In genomic region chr21:44900559-44901251, GRCh38 we compare ENCODE assay signal across 17 cellular contexts. TPM values are rescaled to one million over a fixed set of nuclear protein-coding genes. Genes with fewer than 3 reads are reported as not detected.
A peak's percentile ranks its signal among the peaks of the same experiment; 100 is the strongest.
DNase-seq lines count a peak whose midpoint lies in the region; ATAC-seq, FAIRE-seq and TF ChIP-seq lines count a peak whose summit lies in the region.
"Had no signal": no experiment of that assay in that cellular context is flagged by ENCODE, and none has a peak within 500 bp of the region (broad histone marks: within the 10 kb centered on the region; RNA-seq: fewer than 3 reads in every experiment).

No MANE protein-coding gene starts in this region.

- H3K18ac ChIP-seq in H1 (ENCODE audit: extremely low read depth, low read length), result no peak overlapping the region

- POLR2A ChIA-PET in H1 (lab: Charles Lee; ENCODE audit: partially characterized antibody), result no interaction called here

- no peak for TF ChIP-seq RAD21 in H1 (IDR thresholded peaks at IDR 0.05 in 1 of 2, conservative IDR thresholded peaks at IDR 0.05 in 1 of 2; ENCODE audit: low read depth in 2 of 2, low read length in 2 of 2)

- H3K9me3 Mint-ChIP-seq in activated T-cell treated with anti-CD3 and anti-CD28 coated beads, Interleukin-2, amount 50 U/mL, for 24 hours, result no peaks in the 10 kb centered on the region

- H3K14ac ChIP-seq in H1 (ENCODE audit: insufficient read length), result no peak overlapping the region

- peak overlapping the region; percentile 38; the same call in 1 of the 2 replicates for H3K27ac ChIP-seq in C4-2B
- no peak overlapping the region for H3K27ac ChIP-seq in H1 (ENCODE audit: low read depth, low read length)
- H3K27ac ChIP-seq: KMS-11, PC-9 had no signal

- no peak overlapping the region for H3K9ac ChIP-seq in H1 (replicated peaks in 1 of 4; ENCODE audit: extremely low read depth in 1 of 4, low read depth in 3 of 4, low read length in 3 of 4)
- H3K9ac ChIP-seq: KMS-11 had no signal

- H4K8ac ChIP-seq in H1 (ENCODE audit: extremely low read depth, insufficient read depth, low read length), result no peak overlapping the region; the same call in 1 of the 2 replicates

- TF ChIP-seq CTCF in C4-2B (conservative IDR thresholded peaks at IDR 0.05) (no peak), H1 (IDR thresholded peaks at IDR 0.05; ENCODE audit: control extremely low read depth in 1 of 3, insufficient read depth in 1 of 3, low read depth in 1 of 3, low read length in 3 of 3) (no peak)

- H3K9me3 ChIP-seq in H1 (ENCODE audit: insufficient read depth in 2 of 2, low read depth in 1 of 2, low read length in 1 of 2), result no peaks in the 10 kb centered on the region; a peak in 1 of 4 replicates

- 92% methylated on average over 23 of the region's 28 CpGs; no CpG with 5 or more reads in 1 of the 2 experiments for WGBS in H1 (ENCODE audit: extremely low coverage in 1 of 2, insufficient coverage in 1 of 2, insufficient read length in 1 of 2, insufficient replicate concordance in 2 of 2, low coverage in 1 of 2, low lambda C conversion rate in 2 of 2, missing lambda C conversion rate in 1 of 2), 2 experiments

- no peaks in the 10 kb centered on the region; a peak in 1 of 8 replicates for H3K36me3 ChIP-seq in H1 (ENCODE audit: control insufficient read depth in 2 of 4, insufficient read depth in 4 of 4, low read length in 3 of 4)

- FAIRE-seq in H1 (lab: Jason Lieb, UNC), result no peak
- FAIRE-seq: HepG2 had no signal

- H3K27me3 Mint-ChIP-seq in activated T-cell treated with anti-CD3 and anti-CD28 coated beads, Interleukin-2, amount 50 U/mL, for 24 hours, result no peaks in the 10 kb centered on the region

- H3K4me1 ChIP-seq in H1 (replicated peaks in 1 of 4; ENCODE audit: control insufficient read depth in 3 of 4, insufficient read depth in 4 of 4, low read length in 3 of 4), result peaks cover 0 to 4% (median 2%) of the 10 kb centered on the region in 4 experiments; a peak in 2 of 7 replicates

- no peak for TF ChIP-seq POLR2A in H1 (IDR thresholded peaks at IDR 0.05; ENCODE audit: control extremely low read depth in 1 of 2, low read depth in 2 of 2, low read length in 2 of 2)

- H3K27me3 ChIP-seq in H1 (replicated peaks in 1 of 4; ENCODE audit: control insufficient read depth in 3 of 4, extremely low read depth in 1 of 4, insufficient read depth in 3 of 4, low read length in 3 of 4), result peaks cover 0 to 2% (median 0%) of the 10 kb centered on the region in 4 experiments; a peak in 1 of 7 replicates

- no peak overlapping the region for H2AK5ac ChIP-seq in H1 (ENCODE audit: low read depth, low read length)

- no peaks in the 10 kb centered on the region for H3K79me2 ChIP-seq in H1 (ENCODE audit: control insufficient read depth in 1 of 2, insufficient read depth in 2 of 2, low read length in 2 of 2)

- no peak overlapping the region for H4K91ac ChIP-seq in H1 (replicated peaks; ENCODE audit: insufficient read length, low read length)

- no peak overlapping the region for H4K5ac ChIP-seq in H1 (ENCODE audit: insufficient read length, low read depth, low read length)

- intact Hi-C loops in posterior vena cava (cut with DNase I), result no loop called here

- no peak for ATAC-seq in HG03280 (IDR thresholded peaks at IDR 0.05; ENCODE audit: unreplicated experiment)
- ATAC-seq in HG02588 (IDR thresholded peaks at IDR 0.05; ENCODE audit: unreplicated experiment), result no peak
- ATAC-seq: HepG2 had no signal

- DNase-seq in activated T-cell treated with anti-CD3 and anti-CD28 coated beads, Interleukin-2, amount 50 U/mL, for 24 hours, result no peak
- DNase-seq in activated T-cell treated with anti-CD3 and anti-CD28 coated beads for 4 hours (no peak), H1 (ENCODE audit: low read depth in 1 of 2, low spot score in 2 of 2) (no peak), posterior vena cava (ENCODE audit: low spot score) (peak; percentile 71), GM19240 (ENCODE audit: insufficient read length, low spot score) (no peak)
- DNase-seq: DMS53, NCI-H1048, NCI-H146, NCI-H2081 treated with DMSO at 0.1 percent for 48 hours, NCI-H510A, NCI-H82, PC-9 had no signal

- H2BK15ac ChIP-seq in H1 (ENCODE audit: low read length), result 0 out of 2 replicates have a peak overlapping the region, but pooled peaks have one; percentile 95

- H3K4me3 Mint-ChIP-seq in activated T-cell treated with anti-CD3 and anti-CD28 coated beads, Interleukin-2, amount 50 U/mL, for 24 hours, result no peak overlapping the region

- no peak overlapping the region for H3K23ac ChIP-seq in H1 (ENCODE audit: insufficient read length)

- H3K56ac ChIP-seq in H1 (replicated peaks; ENCODE audit: insufficient read length, low read depth, low read length), result no peak overlapping the region

- peaks cover 96% of the 10 kb centered on the region for H3K36me3 Mint-ChIP-seq in activated T-cell treated with anti-CD3 and anti-CD28 coated beads, Interleukin-2, amount 50 U/mL, for 24 hours (ENCODE audit: low read depth)

- no peak overlapping the region for H3K4me3 ChIP-seq in H1 (ENCODE audit: extremely low read depth in 1 of 4, insufficient read depth in 2 of 4, low read depth in 3 of 4, low read length in 4 of 4)
- H3K4me3 ChIP-seq: PC-9 had no signal

- peak overlapping the region; percentile 80; the same call in 1 of the 2 replicates for H2BK12ac ChIP-seq in H1 (ENCODE audit: low read depth, low read length)

- H3K79me1 ChIP-seq in H1 (ENCODE audit: low read depth, low read length), result no peaks in the 10 kb centered on the region

- H3K4me1 Mint-ChIP-seq in activated T-cell treated with anti-CD3 and anti-CD28 coated beads, Interleukin-2, amount 50 U/mL, for 24 hours (ENCODE audit: low read depth), result peaks cover 11% of the 10 kb centered on the region

- no peak overlapping the region for H2BK5ac ChIP-seq in H1 (ENCODE audit: low read depth, low read length)

- peak overlapping the region; percentile 60 for H3K27ac Mint-ChIP-seq in activated T-cell treated with anti-CD3 and anti-CD28 coated beads, Interleukin-2, amount 50 U/mL, for 24 hours

- H2BK120ac ChIP-seq in H1 (replicated peaks; ENCODE audit: low read depth, low read length), result no peak overlapping the region

- H3K4me2 ChIP-seq in H1 (ENCODE audit: insufficient read depth in 1 of 2, low read depth in 2 of 2, low read length in 2 of 2), result no peak overlapping the region
- H3K4me2 ChIP-seq: KMS-11, PC-9 had no signal

- CTCF ChIA-PET in H1 (lab: Charles Lee; ENCODE audit: partially characterized antibody), result interaction anchor here (0.9 to 1.3 kb wide), 3 partner anchors 8 to 49 kb away, joined by 3 to 9 read pairs (median 3); no protein-coding TSS in a partner anchor

- TF ChIP-seq EP300 in H1 (IDR thresholded peaks at IDR 0.05; ENCODE audit: borderline replicate concordance in 1 of 2, low read depth in 2 of 2, low read length in 2 of 2), result no peak

- peaks cover 6% of the 10 kb centered on the region; the same call in 1 of the 2 replicates for H3K23me2 ChIP-seq in H1 (ENCODE audit: low read depth, low read length)

- no peak overlapping the region for H2AFZ ChIP-seq in H1 (ENCODE audit: low read length)
- H2AFZ ChIP-seq: PC-9 had no signal

- H2BK20ac ChIP-seq in H1 (ENCODE audit: low read length), result no peak overlapping the region

- H3K4ac ChIP-seq in H1 (replicated peaks; ENCODE audit: insufficient read length, low read depth, low read length), result no peak overlapping the region

- peaks cover 0 to 13% of the 10 kb centered on the region in 2 experiments for H4K20me1 ChIP-seq in H1 (replicated peaks in 1 of 2; ENCODE audit: control insufficient read depth in 1 of 2, insufficient read depth in 2 of 2, low read length in 2 of 2)

TF ChIP-seq in H1, 55 proteins besides CTCF, POLR2A, EP300 and RAD21 (continues in another document):
- no peak for TF ChIP-seq TCF12 (IDR thresholded peaks at IDR 0.05; ENCODE audit: low read depth, low read length)

RNA-seq across cellular contexts. Expression of gene ITGB2, which starts 20.0 kb away (rescaled TPM):
- 0.24 and 0.36 TPM in 2 replicates for total RNA-seq in H1 (2021; fragmentation: NEBNext Ultra II Directional; extraction: Animal tissue kit (Norgen Biotek cat#: 25700))
- 0.63 and 0.89 TPM in 2 replicates for polyA plus RNA-seq in H1 (2011; rRNA removed)
- 0.76 TPM for polyA plus RNA-seq in H1 (2011; cell fraction: cytosol; rRNA removed)
- 1.6 TPM for polyA plus RNA-seq in H1 (2011; cell fraction: nucleus; rRNA removed)
- polyA plus RNA-seq in H1 (2012, experiment 1 of 2), result 0.40 to 0.58 TPM (median 0.48 TPM) in 4 replicates
- polyA plus RNA-seq in H1 (2012, experiment 2 of 2), result 0.49 TPM
- polyA plus RNA-seq in H1 (2013, experiment 1 of 2), result 0.26 TPM
- polyA plus RNA-seq in H1 (2013, experiment 2 of 2), result 0.52 TPM
- 0.25 and 0.27 TPM in 2 replicates for polyA minus RNA-seq in H1 (2011; rRNA and poly(A)+ RNA removed)
- polyA minus RNA-seq in H1 (2011; cell fraction: cytosol; rRNA and poly(A)+ RNA removed), result not detected
- 0.70 TPM for polyA minus RNA-seq in H1 (2011; cell fraction: nucleus; rRNA and poly(A)+ RNA removed)
- 100 to 1,000 TPM in 1 of 2 donors, 10 to 100 TPM in 1; 47.9 to 122 TPM for total RNA-seq in posterior vena cava

RNA-seq across cellular contexts. Expression of gene PTTG1IP, which starts 27.2 kb away (rescaled TPM):
- total RNA-seq in H1 (2021; fragmentation: NEBNext Ultra II Directional; extraction: Animal tissue kit (Norgen Biotek cat#: 25700)), result 124 and 130 TPM in 2 replicates
- polyA plus RNA-seq in H1 (2011; rRNA removed), result 88.9 and 90.8 TPM in 2 replicates
- 98.5 TPM for polyA plus RNA-seq in H1 (2011; cell fraction: cytosol; rRNA removed)
- polyA plus RNA-seq in H1 (2011; cell fraction: nucleus; rRNA removed), result 76.0 TPM
- 76.4 to 95.3 TPM (median 87.0 TPM) in 4 replicates for polyA plus RNA-seq in H1 (2012, experiment 1 of 2)
- polyA plus RNA-seq in H1 (2012, experiment 2 of 2), result 117 TPM
- 140 TPM for polyA plus RNA-seq in H1 (2013, experiment 1 of 2)
- 172 TPM for polyA plus RNA-seq in H1 (2013, experiment 2 of 2)
- polyA minus RNA-seq in H1 (2011; rRNA and poly(A)+ RNA removed), result 63.7 and 69.2 TPM in 2 replicates
- 110 TPM for polyA minus RNA-seq in H1 (2011; cell fraction: cytosol; rRNA and poly(A)+ RNA removed)
- polyA minus RNA-seq in H1 (2011; cell fraction: nucleus; rRNA and poly(A)+ RNA removed), result 39.1 TPM
- total RNA-seq in posterior vena cava, result 100 to 1,000 TPM; 202 to 246 TPM

RNA-seq across cellular contexts. Expression of gene SLX9, which starts 39.1 kb away (rescaled TPM):
- 57.3 and 64.1 TPM in 2 replicates for total RNA-seq in H1 (2021; fragmentation: NEBNext Ultra II Directional; extraction: Animal tissue kit (Norgen Biotek cat#: 25700))
- 17.7 and 34.6 TPM in 2 replicates for polyA plus RNA-seq in H1 (2011; rRNA removed)
- 43.7 TPM for polyA plus RNA-seq in H1 (2011; cell fraction: cytosol; rRNA removed)
- 28.5 TPM for polyA plus RNA-seq in H1 (2011; cell fraction: nucleus; rRNA removed)
- polyA plus RNA-seq in H1 (2012, experiment 1 of 2), result 20.8 to 42.4 TPM (median 39.1 TPM) in 4 replicates
- polyA plus RNA-seq in H1 (2012, experiment 2 of 2), result 28.1 TPM
- 28.3 TPM for polyA plus RNA-seq in H1 (2013, experiment 1 of 2)
- 30.5 TPM for polyA plus RNA-seq in H1 (2013, experiment 2 of 2)
- polyA minus RNA-seq in H1 (2011; rRNA and poly(A)+ RNA removed), result 5.9 and 6.3 TPM in 2 replicates
- 28.0 TPM for polyA minus RNA-seq in H1 (2011; cell fraction: cytosol; rRNA and poly(A)+ RNA removed)
- 8.6 TPM for polyA minus RNA-seq in H1 (2011; cell fraction: nucleus; rRNA and poly(A)+ RNA removed)
- 10 to 100 TPM; 25.8 to 31.6 TPM for total RNA-seq in posterior vena cava

Comparison
In these comparisons a context has a peak if more than half of its experiments do, and no peak if none do; other contexts are left out.
1. RNA of gene ITGB2, which starts 20.0 kb away (total RNA-seq): 47.9 to 122 TPM in posterior vena cava; 0.24 to 0.36 TPM in H1; every median in the first group is over 10 times any median in the second.